Comparison of ENCODE assay signal across 1 cellular context in the genomic region with DNA sequence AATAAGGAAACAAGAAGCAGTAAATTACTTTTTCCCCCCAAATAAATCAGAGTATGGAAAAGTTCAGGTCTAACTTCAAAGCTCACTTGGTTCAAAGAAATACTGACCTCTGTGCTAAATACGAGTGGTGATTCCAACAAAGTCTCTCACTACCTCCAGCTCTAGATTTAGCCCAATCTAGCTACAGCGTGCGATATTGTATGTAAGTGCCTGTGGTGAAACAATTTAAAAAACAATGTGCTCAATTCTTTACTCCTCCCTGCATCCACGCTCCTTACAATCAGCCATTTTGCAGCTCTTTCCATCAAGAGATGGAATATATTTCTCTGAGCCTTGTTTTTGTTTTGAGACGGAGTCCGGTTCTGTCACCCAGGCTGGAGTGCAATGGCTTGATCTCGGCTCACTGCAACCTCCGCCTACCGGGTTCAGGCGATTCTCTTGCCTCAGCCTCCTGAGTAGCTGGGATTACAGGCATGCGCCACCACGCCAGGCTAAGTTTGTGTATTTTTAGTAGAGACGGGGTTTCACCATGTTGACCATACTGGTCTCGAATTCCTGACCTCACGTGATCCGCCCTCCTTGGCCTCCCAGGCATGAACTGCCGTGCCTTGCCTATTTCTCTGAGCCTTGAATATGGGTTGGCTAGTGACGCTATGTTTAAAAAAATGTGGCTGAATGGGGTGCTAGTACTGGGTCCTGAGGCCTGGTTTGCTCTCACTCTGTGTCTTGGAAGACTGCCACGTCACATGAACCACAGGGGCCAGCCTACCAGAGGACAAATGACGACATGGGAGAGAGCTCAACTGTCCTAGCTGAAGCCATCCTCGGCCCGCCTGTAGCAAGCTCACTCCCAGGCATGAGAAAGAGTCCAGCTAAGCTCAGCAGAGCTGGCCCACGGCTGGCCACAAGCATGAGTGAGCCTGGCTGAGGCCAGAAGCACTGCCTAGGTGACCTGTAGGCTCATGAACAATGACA.
TF ChIP-seq lines count a peak whose summit lies in the region.

No MANE protein-coding gene starts in this region.

TF ChIP-seq in SK-N-SH treated with all-trans-retinoic acid at 6 μM for 48 hours, 23 proteins besides CTCF, POLR2A, EP300 and RAD21 (continued from another document):
- TF ChIP-seq, protein P1, sequence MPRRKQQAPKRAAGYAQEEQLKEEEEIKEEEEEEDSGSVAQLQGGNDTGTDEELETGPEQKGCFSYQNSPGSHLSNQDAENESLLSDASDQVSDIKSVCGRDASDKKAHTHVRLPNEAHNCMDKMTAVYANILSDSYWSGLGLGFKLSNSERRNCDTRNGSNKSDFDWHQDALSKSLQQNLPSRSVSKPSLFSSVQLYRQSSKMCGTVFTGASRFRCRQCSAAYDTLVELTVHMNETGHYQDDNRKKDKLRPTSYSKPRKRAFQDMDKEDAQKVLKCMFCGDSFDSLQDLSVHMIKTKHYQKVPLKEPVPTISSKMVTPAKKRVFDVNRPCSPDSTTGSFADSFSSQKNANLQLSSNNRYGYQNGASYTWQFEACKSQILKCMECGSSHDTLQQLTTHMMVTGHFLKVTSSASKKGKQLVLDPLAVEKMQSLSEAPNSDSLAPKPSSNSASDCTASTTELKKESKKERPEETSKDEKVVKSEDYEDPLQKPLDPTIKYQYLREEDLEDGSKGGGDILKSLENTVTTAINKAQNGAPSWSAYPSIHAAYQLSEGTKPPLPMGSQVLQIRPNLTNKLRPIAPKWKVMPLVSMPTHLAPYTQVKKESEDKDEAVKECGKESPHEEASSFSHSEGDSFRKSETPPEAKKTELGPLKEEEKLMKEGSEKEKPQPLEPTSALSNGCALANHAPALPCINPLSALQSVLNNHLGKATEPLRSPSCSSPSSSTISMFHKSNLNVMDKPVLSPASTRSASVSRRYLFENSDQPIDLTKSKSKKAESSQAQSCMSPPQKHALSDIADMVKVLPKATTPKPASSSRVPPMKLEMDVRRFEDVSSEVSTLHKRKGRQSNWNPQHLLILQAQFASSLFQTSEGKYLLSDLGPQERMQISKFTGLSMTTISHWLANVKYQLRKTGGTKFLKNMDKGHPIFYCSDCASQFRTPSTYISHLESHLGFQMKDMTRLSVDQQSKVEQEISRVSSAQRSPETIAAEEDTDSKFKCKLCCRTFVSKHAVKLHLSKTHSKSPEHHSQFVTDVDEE (CRISPR knock-in tag; IDR thresholded peaks at IDR 0.05) = no peak
